Comparison of ENCODE assay signal across 1 cellular context in the genomic region with DNA sequence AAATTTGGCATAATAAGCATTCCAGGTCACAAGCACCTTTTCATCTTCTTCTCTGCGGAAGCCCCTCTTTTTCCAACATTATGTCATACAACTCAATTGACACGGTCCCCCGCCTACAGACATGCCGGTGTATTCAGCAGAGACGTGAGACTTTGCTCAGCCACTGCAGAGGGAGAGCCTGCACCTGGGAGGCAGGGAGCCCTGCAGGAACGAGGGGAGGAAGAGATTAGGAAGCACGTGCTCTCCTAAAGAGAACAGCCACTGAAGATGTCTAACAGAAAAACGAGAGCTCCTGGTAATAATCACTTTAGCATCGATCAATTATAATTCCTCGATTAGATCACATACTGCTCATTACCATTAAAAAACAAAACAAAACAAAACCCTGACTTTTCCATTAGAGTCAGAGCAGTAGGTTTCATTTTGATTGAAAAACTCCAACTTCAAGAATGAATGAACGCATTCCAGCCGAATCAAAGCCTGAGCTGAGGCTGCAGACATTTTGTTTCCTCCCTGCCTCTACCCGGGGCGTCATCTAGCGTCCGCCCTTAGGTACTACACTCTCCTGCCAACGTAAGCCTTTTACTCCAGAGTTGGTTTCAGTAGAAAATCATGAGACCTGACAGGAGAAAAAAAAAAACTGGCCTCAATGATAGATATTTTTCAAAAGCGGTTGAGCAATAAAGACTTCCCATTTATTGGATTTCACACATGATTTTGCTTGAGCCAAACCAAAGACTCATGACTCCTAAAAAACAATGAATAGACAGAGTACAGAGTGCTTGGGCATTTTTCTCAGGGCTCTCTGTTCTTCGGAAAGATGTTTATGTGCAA.
TF ChIP-seq lines count a peak whose summit lies in the region.

No MANE protein-coding gene starts in this region.

TF ChIP-seq in HepG2, 621 proteins besides CTCF, POLR2A, EP300 and RAD21 (continued from another document):
- TF ChIP-seq, protein P1, sequence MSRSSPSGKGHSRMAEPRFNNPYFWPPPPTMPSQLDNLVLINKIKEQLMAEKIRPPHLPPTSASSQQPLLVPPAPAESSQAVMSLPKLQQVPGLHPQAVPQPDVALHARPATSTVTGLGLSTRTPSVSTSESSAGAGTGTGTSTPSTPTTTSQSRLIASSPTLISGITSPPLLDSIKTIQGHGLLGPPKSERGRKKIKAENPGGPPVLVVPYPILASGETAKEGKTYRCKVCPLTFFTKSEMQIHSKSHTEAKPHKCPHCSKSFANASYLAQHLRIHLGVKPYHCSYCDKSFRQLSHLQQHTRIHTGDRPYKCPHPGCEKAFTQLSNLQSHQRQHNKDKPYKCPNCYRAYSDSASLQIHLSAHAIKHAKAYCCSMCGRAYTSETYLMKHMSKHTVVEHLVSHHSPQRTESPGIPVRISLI (CRISPR knock-in tag; IDR thresholded peaks at IDR 0.05; ENCODE audit: borderline replicate concordance), result peak; percentile 33; the same call in 1 of the 2 replicates
- TF ChIP-seq KAT7 (CRISPR knock-in tag; IDR thresholded peaks at IDR 0.05; ENCODE audit: borderline replicate concordance) (no peak), KAT8 (CRISPR knock-in tag; IDR thresholded peaks at IDR 0.05) (0 out of 2 replicates have a peak, but pooled peaks have one; percentile 29), MXI1 (IDR thresholded peaks at IDR 0.05; ENCODE audit: borderline replicate concordance, low read depth, low read length) (peak; percentile 19; the same call in 1 of the 3 replicates), STAG1 (CRISPR knock-in tag; IDR thresholded peaks at IDR 0.05) (peak; percentile 83), TEAD3 (CRISPR knock-in tag; optimal IDR thresholded peaks at IDR 0.05; ENCODE audit: borderline replicate concordance) (peak; percentile 51), MAFF (IDR thresholded peaks at IDR 0.05; ENCODE audit: low read depth, low read length) (0 out of 2 replicates have a peak, but pooled peaks have one; percentile 29), CEBPB (IDR thresholded peaks at IDR 0.05; ENCODE audit: borderline replicate concordance, low read depth, low read length) (0 out of 2 replicates have a peak, but pooled peaks have one; percentile 7), KLF12 (CRISPR knock-in tag; IDR thresholded peaks at IDR 0.05; ENCODE audit: borderline replicate concordance) (no peak)
- TF ChIP-seq, protein P2, sequence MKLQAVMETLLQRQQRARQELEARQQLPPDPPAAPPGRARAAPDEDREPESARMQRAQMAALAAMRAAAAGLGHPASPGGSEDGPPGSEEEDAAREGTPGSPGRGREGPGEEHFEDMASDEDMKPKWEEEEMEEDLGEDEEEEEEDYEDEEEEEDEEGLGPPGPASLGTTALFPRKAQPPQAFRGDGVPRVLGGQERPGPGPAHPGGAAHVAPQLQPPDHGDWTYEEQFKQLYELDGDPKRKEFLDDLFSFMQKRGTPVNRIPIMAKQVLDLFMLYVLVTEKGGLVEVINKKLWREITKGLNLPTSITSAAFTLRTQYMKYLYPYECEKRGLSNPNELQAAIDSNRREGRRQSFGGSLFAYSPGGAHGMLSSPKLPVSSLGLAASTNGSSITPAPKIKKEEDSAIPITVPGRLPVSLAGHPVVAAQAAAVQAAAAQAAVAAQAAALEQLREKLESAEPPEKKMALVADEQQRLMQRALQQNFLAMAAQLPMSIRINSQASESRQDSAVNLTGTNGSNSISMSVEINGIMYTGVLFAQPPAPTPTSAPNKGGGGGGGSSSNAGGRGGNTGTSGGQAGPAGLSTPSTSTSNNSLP (IDR thresholded peaks at IDR 0.05; ENCODE audit: low read depth, low read length), result 0 out of 2 replicates have a peak, but pooled peaks have one; percentile 60
- TF ChIP-seq, protein P3, sequence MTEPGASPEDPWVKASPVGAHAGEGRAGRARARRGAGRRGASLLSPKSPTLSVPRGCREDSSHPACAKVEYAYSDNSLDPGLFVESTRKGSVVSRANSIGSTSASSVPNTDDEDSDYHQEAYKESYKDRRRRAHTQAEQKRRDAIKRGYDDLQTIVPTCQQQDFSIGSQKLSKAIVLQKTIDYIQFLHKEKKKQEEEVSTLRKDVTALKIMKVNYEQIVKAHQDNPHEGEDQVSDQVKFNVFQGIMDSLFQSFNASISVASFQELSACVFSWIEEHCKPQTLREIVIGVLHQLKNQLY (CRISPR knock-in tag; IDR thresholded peaks at IDR 0.05), result no peak
- TF ChIP-seq, protein P4, sequence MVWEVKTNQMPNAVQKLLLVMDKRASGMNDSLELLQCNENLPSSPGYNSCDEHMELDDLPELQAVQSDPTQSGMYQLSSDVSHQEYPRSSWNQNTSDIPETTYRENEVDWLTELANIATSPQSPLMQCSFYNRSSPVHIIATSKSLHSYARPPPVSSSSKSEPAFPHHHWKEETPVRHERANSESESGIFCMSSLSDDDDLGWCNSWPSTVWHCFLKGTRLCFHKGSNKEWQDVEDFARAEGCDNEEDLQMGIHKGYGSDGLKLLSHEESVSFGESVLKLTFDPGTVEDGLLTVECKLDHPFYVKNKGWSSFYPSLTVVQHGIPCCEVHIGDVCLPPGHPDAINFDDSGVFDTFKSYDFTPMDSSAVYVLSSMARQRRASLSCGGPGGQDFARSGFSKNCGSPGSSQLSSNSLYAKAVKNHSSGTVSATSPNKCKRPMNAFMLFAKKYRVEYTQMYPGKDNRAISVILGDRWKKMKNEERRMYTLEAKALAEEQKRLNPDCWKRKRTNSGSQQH (CRISPR knock-in tag; IDR thresholded peaks at IDR 0.05; ENCODE audit: low read depth), result peak; percentile 84; the same call in 1 of the 2 replicates
- TF ChIP-seq, protein P5, sequence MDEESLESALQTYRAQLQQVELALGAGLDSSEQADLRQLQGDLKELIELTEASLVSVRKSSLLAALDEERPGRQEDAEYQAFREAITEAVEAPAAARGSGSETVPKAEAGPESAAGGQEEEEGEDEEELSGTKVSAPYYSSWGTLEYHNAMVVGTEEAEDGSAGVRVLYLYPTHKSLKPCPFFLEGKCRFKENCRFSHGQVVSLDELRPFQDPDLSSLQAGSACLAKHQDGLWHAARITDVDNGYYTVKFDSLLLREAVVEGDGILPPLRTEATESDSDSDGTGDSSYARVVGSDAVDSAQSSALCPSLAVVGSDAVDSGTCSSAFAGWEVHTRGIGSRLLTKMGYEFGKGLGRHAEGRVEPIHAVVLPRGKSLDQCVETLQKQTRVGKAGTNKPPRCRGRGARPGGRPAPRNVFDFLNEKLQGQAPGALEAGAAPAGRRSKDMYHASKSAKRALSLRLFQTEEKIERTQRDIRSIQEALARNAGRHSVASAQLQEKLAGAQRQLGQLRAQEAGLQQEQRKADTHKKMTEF (CRISPR knock-in tag; IDR thresholded peaks at IDR 0.05), result 0 out of 2 replicates have a peak, but pooled peaks have one; percentile 28
